In genomic region chr9:135069556-135070197, GRCh38 we compare ENCODE assay signal across 1 cellular context.
TF ChIP-seq lines count a peak whose summit lies in the region.

No MANE protein-coding gene starts in this region.

TF ChIP-seq in HepG2, 621 proteins besides CTCF, POLR2A, EP300 and RAD21:
- no peak for TF ChIP-seq GZF1 (CRISPR knock-in tag; IDR thresholded peaks at IDR 0.05)
- TF ChIP-seq FOXO1 (CRISPR knock-in tag; IDR thresholded peaks at IDR 0.05), result no peak
